ENCODE assay signal across 1 cellular context in the genomic region with DNA sequence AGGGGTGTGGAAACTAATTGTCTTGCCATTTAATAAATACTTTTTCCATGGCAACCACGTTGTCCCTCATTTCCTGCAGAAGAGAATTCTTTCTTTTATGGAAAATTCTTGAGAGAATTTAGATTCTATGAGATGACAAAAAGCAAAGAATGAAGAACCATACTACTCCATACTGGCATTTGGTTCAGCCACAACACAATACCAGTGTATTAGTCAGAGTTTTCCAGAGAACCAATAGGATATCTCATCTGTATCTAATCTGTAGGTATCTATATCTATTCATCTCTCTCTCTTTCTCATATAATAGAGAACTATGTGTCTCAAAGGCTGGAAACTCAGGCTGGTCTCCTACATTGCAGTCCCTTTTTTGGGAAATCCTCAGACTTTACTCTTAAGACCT.
TF ChIP-seq lines count a peak whose summit lies in the region.

No MANE protein-coding gene starts in this region.

TF ChIP-seq in SK-N-SH treated with all-trans-retinoic acid at 6 μM for 48 hours, 23 proteins besides CTCF, POLR2A, EP300 and RAD21 (continued from another document):
- TF ChIP-seq, protein P1, sequence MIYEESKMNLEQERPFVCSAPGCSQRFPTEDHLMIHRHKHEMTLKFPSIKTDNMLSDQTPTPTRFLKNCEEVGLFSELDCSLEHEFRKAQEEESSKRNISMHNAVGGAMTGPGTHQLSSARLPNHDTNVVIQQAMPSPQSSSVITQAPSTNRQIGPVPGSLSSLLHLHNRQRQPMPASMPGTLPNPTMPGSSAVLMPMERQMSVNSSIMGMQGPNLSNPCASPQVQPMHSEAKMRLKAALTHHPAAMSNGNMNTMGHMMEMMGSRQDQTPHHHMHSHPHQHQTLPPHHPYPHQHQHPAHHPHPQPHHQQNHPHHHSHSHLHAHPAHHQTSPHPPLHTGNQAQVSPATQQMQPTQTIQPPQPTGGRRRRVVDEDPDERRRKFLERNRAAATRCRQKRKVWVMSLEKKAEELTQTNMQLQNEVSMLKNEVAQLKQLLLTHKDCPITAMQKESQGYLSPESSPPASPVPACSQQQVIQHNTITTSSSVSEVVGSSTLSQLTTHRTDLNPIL (CRISPR knock-in tag; IDR thresholded peaks at IDR 0.05; ENCODE audit: low read depth), result no peak
